In genomic region chr2:176643711-176644110, GRCh38 we compare ENCODE assay signal across 15 cellular contexts.
DNase-seq lines count a peak whose midpoint lies in the region; ATAC-seq and TF ChIP-seq lines count a peak whose summit lies in the region.
"Had no signal": no experiment of that assay in that cellular context is flagged by ENCODE, and none has a peak within 500 bp of the region (broad histone marks: within the 10 kb centered on the region; RNA-seq: fewer than 3 reads in every experiment).

No MANE protein-coding gene starts in this region.

- no peak for ATAC-seq in upper lobe of right lung

- DNase-seq in BE2C (peak; percentile 58), KBM-7 (peak; percentile 3), RPMI7951 (ENCODE audit: low read depth) (peak; percentile 90), hepatic stellate cell (ENCODE audit: low spot score) (peak; percentile 39), AG20443 (ENCODE audit: low spot score) (no peak), upper lobe of right lung (no peak), OCI-M1 (lab: John Stamatoyannopoulos, UW) (no peak), stomach (no peak)
- DNase-seq: amygdala; erythroblast; NCI-H2107; occipital lobe; stimulated activated CD4-positive, alpha-beta T cell treated with anti-CD3 and anti-CD28 coated beads, Interleukin-4, amount 100 ng/mL, for 4 hours; substantia nigra; T-helper 1 cell had no signal

- H3K27me3 ChIP-seq in BE2C (no peaks in the 10 kb centered on the region), upper lobe of right lung (peaks cover 74% of the 10 kb centered on the region), stomach (peaks cover 0 to 95% (median 40%) of the 10 kb centered on the region in 3 donors)

- intact Hi-C loops in upper lobe of right lung (cut with DNase I) (no loop called here), stomach (cut with DNase I; ENCODE audit: low total_unique reads) (loop anchor here (5.0 kb wide), 1 partner anchor 501 kb away; no protein-coding TSS in a partner anchor)

- TF ChIP-seq POLR2A in stomach (IDR thresholded peaks at IDR 0.05) = no peak

- H3K4me1 ChIP-seq in BE2C (0 out of 2 replicates have a peak, but pooled peaks cover 4% of the 10 kb centered on the region), upper lobe of right lung (no peaks in the 10 kb centered on the region), stomach (no peaks in the 10 kb centered on the region)

- WGBS in stomach, 5 donors = 15 to 31% (median 29%) methylated on average over 5 to 6 of the region's 6 CpGs

- H3K4me3 ChIP-seq in BE2C (ENCODE audit: low read depth, low read length) (no peak overlapping the region), upper lobe of right lung (no peak overlapping the region), stomach (no peak overlapping the region)

- in situ Hi-C loops in KBM-7 (cut with MboI; ENCODE audit: low pct_unique_long_range_greater_than_20kb, low sequenced_read_pairs) = no loop called here

- no peaks in the 10 kb centered on the region for H3K9me3 ChIP-seq in BE2C
- H3K9me3 ChIP-seq in upper lobe of right lung = no peaks in the 10 kb centered on the region
- H3K9me3 ChIP-seq in stomach = no peaks in the 10 kb centered on the region

- TF ChIP-seq CTCF in BE2C (IDR thresholded peaks at IDR 0.05; ENCODE audit: low read depth, low read length) (no peak), upper lobe of right lung (IDR thresholded peaks at IDR 0.05) (no peak), stomach (IDR thresholded peaks at IDR 0.05) (no peak)

- H3K36me3 ChIP-seq in BE2C (no peaks in the 10 kb centered on the region), upper lobe of right lung (no peaks in the 10 kb centered on the region), stomach (no peaks in the 10 kb centered on the region)

- TF ChIP-seq EP300 in stomach (IDR thresholded peaks at IDR 0.05) = no peak

- no peak overlapping the region for H3K27ac ChIP-seq in upper lobe of right lung
- H3K27ac ChIP-seq in stomach = no peak overlapping the region

Comparison
In these comparisons a context has a peak if more than half of its experiments do, and no peak if none do; other contexts are left out.
1. DNase-seq: peak in BE2C (single experiment), KBM-7 (single experiment), RPMI7951 (single experiment) and hepatic stellate cell (single experiment); none in AG20443 (single experiment), upper lobe of right lung (single experiment), OCI-M1 (single experiment) and stomach (single experiment).